ENCODE assay signal across 23 cellular contexts in the genomic region with DNA sequence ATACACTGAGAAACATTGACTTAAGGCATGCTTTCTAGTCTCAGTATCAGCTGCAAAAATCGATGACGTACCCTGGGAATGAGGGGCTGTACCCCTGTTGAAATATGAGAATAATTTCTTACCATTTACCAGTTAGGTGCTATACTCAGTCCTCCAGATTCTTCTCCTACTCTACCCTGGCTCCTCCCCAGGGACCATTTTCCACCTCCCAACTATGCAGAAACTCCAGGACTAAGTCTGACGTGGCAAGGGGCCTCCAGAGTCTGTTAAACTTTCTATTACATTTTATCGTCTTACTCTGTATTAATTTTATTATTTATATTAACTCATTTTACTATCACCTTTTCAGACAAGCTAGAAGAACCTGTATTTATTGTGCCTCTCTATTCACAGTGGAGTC.
DNase-seq lines count a peak whose midpoint lies in the region; ATAC-seq and TF ChIP-seq lines count a peak whose summit lies in the region.
"Had no signal": no experiment of that assay in that cellular context is flagged by ENCODE, and none has a peak within 500 bp of the region (broad histone marks: within the 10 kb centered on the region; RNA-seq: fewer than 3 reads in every experiment).

No MANE protein-coding gene starts in this region.

- H2BK120ac ChIP-seq in mesendoderm (ENCODE audit: low read depth, low read length), result peak overlapping the region; percentile 36

- 100% methylated on average over 1 of the region's 4 CpGs for WGBS in mesendoderm (ENCODE audit: extremely low coverage, insufficient coverage, low lambda C conversion rate)
- 29 to 33% methylated on average over 4 of the region's 4 CpGs for WGBS in aorta, 2 donors

- H3K4me3 Mint-ChIP-seq in MCF 10A (ENCODE audit: unreplicated experiment), result no peak overlapping the region
- H3K4me3 Mint-ChIP-seq: activated naive CD8-positive, alpha-beta T cell treated with anti-CD3 and anti-CD28 coated beads, Interleukin-2, amount 10 ng/mL, durations not matched to agents 7 days and 5 days; activated T-cell treated with anti-CD3 and anti-CD28 coated beads, Interleukin-2, amount 50 U/mL, for 72 hours; T-helper 2 cell treated with Interferon-gamma antibody and Interleukin-4, amounts not matched to agents 5 μg/mL and 100 μg/mL, for 36 hours had no signal

- no peak for TF ChIP-seq POLR2A in breast epithelium (IDR thresholded peaks at IDR 0.05)

- H4K8ac ChIP-seq in mesendoderm (ENCODE audit: low read depth, low read length), result no peak overlapping the region

- no peak overlapping the region for H4K5ac ChIP-seq in mesendoderm (ENCODE audit: low read length)

- no peak overlapping the region for H3K56ac ChIP-seq in mesendoderm (ENCODE audit: low read length)

- POLR2A ChIA-PET in MCF 10A (lab: Yijun Ruan, JAX), result interaction anchor here (0.7 to 2.3 kb wide), 6 partner anchors 9 to 154 kb away, joined by 3 to 11 read pairs (median 4); no protein-coding TSS in a partner anchor

- H2BK15ac ChIP-seq in mesendoderm (replicated peaks; ENCODE audit: low read depth), result no peak overlapping the region

- H3K9me3 Mint-ChIP-seq in MCF 10A (ENCODE audit: unreplicated experiment), result no peaks in the 10 kb centered on the region
- H3K9me3 Mint-ChIP-seq: activated naive CD8-positive, alpha-beta T cell treated with anti-CD3 and anti-CD28 coated beads, Interleukin-2, amount 10 ng/mL, durations not matched to agents 7 days and 5 days; activated T-cell treated with anti-CD3 and anti-CD28 coated beads, Interleukin-2, amount 50 U/mL, for 72 hours had no signal

- no peak overlapping the region for H3K18ac ChIP-seq in mesendoderm (ENCODE audit: low read length)

- H3K27ac ChIP-seq in breast epithelium (peak overlapping the region; percentile 56 to 66), dorsolateral prefrontal cortex (peak overlapping the region in 39 of 59 donors; percentile 0 to 91 (median 48)), mesendoderm (ENCODE audit: low read depth, low read length) (no peak overlapping the region), aorta (ENCODE audit: low read depth in 1 of 2, low read length in 2 of 2) (peak overlapping the region; percentile 82 to 84)
- H3K27ac ChIP-seq: 22Rv1, gastrocnemius medialis, KMS-11, right lobe of liver had no signal

- H3K27me3 ChIP-seq in breast epithelium (no peaks in the 10 kb centered on the region), dorsolateral prefrontal cortex (no peaks in the 10 kb centered on the region), mesendoderm (ENCODE audit: insufficient read depth, low read length, poor library complexity) (no peaks in the 10 kb centered on the region), aorta (ENCODE audit: control insufficient read depth in 1 of 2, insufficient read depth in 2 of 2, low read length in 1 of 2) (no peaks in the 10 kb centered on the region)
- H3K27me3 ChIP-seq: gastrocnemius medialis, right lobe of liver had no signal

- H3K4ac ChIP-seq in mesendoderm (ENCODE audit: low read depth, low read length), result no peak overlapping the region

- H3K4me1 ChIP-seq in breast epithelium (no peaks in the 10 kb centered on the region), mesendoderm (ENCODE audit: control insufficient read depth, low read depth, low read length) (no peaks in the 10 kb centered on the region), aorta (ENCODE audit: control insufficient read depth in 1 of 2, insufficient read depth in 2 of 2, low read length in 2 of 2) (peaks cover 2 to 9% of the 10 kb centered on the region in 2 donors)
- H3K4me1 ChIP-seq: gastrocnemius medialis, right lobe of liver had no signal

- ATAC-seq in aorta (ENCODE audit: low FRiP score), result no peak
- ATAC-seq: activated T-cell treated with anti-CD3 and anti-CD28 coated beads, Interleukin-2, amount 50 U/mL, for 72 hours; gastrocnemius medialis; GM12878; left colon; right lobe of liver had no signal

- DNase-seq in breast epithelium (ENCODE audit: low spot score in 2 of 2) (no peak), MCF 10A (ENCODE audit: unreplicated experiment) (no peak), dorsolateral prefrontal cortex (no peak), mesendoderm (no peak), aorta (peak in 1 of 2 donors; percentile 44), NCI-H2029 (lab: John Stamatoyannopoulos, UW) (no peak), NCI-H82 (lab: John Stamatoyannopoulos, UW) (no peak), OCI-M2 (lab: John Stamatoyannopoulos, UW; ENCODE audit: unreplicated experiment) (no peak)
- DNase-seq: activated CD8-positive, alpha-beta memory T cell treated with anti-CD3 and anti-CD28 coated beads for 24 hours; activated naive CD8-positive, alpha-beta T cell treated with anti-CD3 and anti-CD28 coated beads, Interleukin-2, amount 10 ng/mL, durations not matched to agents 7 days and 5 days; activated T-cell treated with anti-CD3 and anti-CD28 coated beads, Interleukin-2, amount 50 U/mL, for 72 hours; C1 segment of cervical spinal cord; gastrocnemius medialis; GDM1; left colon; NCI-H1048; NCI-H2081; NCI-H526; right lobe of liver had no signal

- BruUV-seq in MCF 10A (replicated peaks; lab: Mats Ljungman, UMichigan), result no TSS peak

- H3K23ac ChIP-seq in mesendoderm (ENCODE audit: low read length), result no peak overlapping the region

- no peak overlapping the region for H2AK5ac ChIP-seq in mesendoderm (ENCODE audit: low read length)

- H3K79me2 ChIP-seq in mesendoderm (ENCODE audit: control insufficient read depth, insufficient read depth, low read length), result no peaks in the 10 kb centered on the region

- no peaks in the 10 kb centered on the region for H3K27me3 Mint-ChIP-seq in MCF 10A (ENCODE audit: insufficient read depth, unreplicated experiment)
- H3K27me3 Mint-ChIP-seq: activated naive CD8-positive, alpha-beta T cell treated with anti-CD3 and anti-CD28 coated beads, Interleukin-2, amount 10 ng/mL, durations not matched to agents 7 days and 5 days had no signal

- no peak overlapping the region for H3K9ac ChIP-seq in mesendoderm (ENCODE audit: low read length)
- H3K9ac ChIP-seq: KMS-11 had no signal

- H3K4me3 ChIP-seq in breast epithelium (no peak overlapping the region), dorsolateral prefrontal cortex (no peak overlapping the region), mesendoderm (ENCODE audit: low read length) (no peak overlapping the region), aorta (ENCODE audit: low read length in 2 of 2) (no peak overlapping the region)
- H3K4me3 ChIP-seq: gastrocnemius medialis, GM12878, right lobe of liver had no signal

- CTCF ChIA-PET in MCF 10A (lab: Yijun Ruan, JAX), result interaction anchor here (0.9 kb wide), 2 partner anchors 9 to 11 kb away, joined by 3 to 4 read pairs; no protein-coding TSS in a partner anchor

- H3K27ac Mint-ChIP-seq in MCF 10A (ENCODE audit: low read depth, unreplicated experiment), result no peak overlapping the region
- H3K27ac Mint-ChIP-seq: activated naive CD8-positive, alpha-beta T cell treated with anti-CD3 and anti-CD28 coated beads, Interleukin-2, amount 10 ng/mL, durations not matched to agents 7 days and 5 days; activated T-cell treated with anti-CD3 and anti-CD28 coated beads, Interleukin-2, amount 50 U/mL, for 72 hours; T-helper 2 cell treated with Interferon-gamma antibody and Interleukin-4, amounts not matched to agents 5 μg/mL and 100 μg/mL, for 36 hours had no signal

- H3K36me3 Mint-ChIP-seq in MCF 10A (ENCODE audit: insufficient read depth, unreplicated experiment), result no peaks in the 10 kb centered on the region
- H3K36me3 Mint-ChIP-seq: activated naive CD8-positive, alpha-beta T cell treated with anti-CD3 and anti-CD28 coated beads, Interleukin-2, amount 10 ng/mL, durations not matched to agents 7 days and 5 days had no signal

- H3K36me3 ChIP-seq in breast epithelium, result no peaks in the 10 kb centered on the region
- no peaks in the 10 kb centered on the region for H3K36me3 ChIP-seq in mesendoderm (ENCODE audit: control insufficient read depth, insufficient read depth, low read length)
- H3K36me3 ChIP-seq in aorta (ENCODE audit: control insufficient read depth in 1 of 2, insufficient read depth in 2 of 2, low read length in 1 of 2), result no peaks in the 10 kb centered on the region
- H3K36me3 ChIP-seq: gastrocnemius medialis, right lobe of liver had no signal

- no peak for TF ChIP-seq CTCF in breast epithelium (IDR thresholded peaks at IDR 0.05)
- no peak for TF ChIP-seq CTCF in MCF 10A (IDR thresholded peaks at IDR 0.05; ENCODE audit: unreplicated experiment)
- TF ChIP-seq CTCF in dorsolateral prefrontal cortex (IDR thresholded peaks at IDR 0.05 in 54 of 56, conservative IDR thresholded peaks at IDR 0.05 in 2 of 56; ENCODE audit: low read depth in 1 of 56, partially characterized antibody in 56 of 56), result no peak

- peaks cover 8% of the 10 kb centered on the region for H3K4me1 Mint-ChIP-seq in MCF 10A (ENCODE audit: insufficient read depth, unreplicated experiment)
- H3K4me1 Mint-ChIP-seq: activated naive CD8-positive, alpha-beta T cell treated with anti-CD3 and anti-CD28 coated beads, Interleukin-2, amount 10 ng/mL, durations not matched to agents 7 days and 5 days had no signal

- H3K9me3 ChIP-seq in breast epithelium, result no peaks in the 10 kb centered on the region
- no peaks in the 10 kb centered on the region for H3K9me3 ChIP-seq in aorta (ENCODE audit: control insufficient read depth, low read length)
- H3K9me3 ChIP-seq: gastrocnemius medialis, right lobe of liver had no signal

- H2BK5ac ChIP-seq in mesendoderm (ENCODE audit: low read length), result no peak overlapping the region

- H3K4me2 ChIP-seq in mesendoderm (ENCODE audit: low read length), result no peak overlapping the region
- H3K4me2 ChIP-seq: KMS-11 had no signal

- intact Hi-C loops in breast epithelium (cut with DNase I; ENCODE audit: low total_unique reads), result no loop called here
- intact Hi-C loops in MCF 10A (cut with micrococcal nuclease), result no loop called here
- intact Hi-C loops in dorsolateral prefrontal cortex (cut with DNase I), result no loop called here
- intact Hi-C loops in aorta (cut with DNase I), result no loop called here

- H3K79me1 ChIP-seq in mesendoderm (ENCODE audit: low read length), result no peaks in the 10 kb centered on the region
